ENCODE assay signal across 10 cellular contexts in the genomic region with DNA sequence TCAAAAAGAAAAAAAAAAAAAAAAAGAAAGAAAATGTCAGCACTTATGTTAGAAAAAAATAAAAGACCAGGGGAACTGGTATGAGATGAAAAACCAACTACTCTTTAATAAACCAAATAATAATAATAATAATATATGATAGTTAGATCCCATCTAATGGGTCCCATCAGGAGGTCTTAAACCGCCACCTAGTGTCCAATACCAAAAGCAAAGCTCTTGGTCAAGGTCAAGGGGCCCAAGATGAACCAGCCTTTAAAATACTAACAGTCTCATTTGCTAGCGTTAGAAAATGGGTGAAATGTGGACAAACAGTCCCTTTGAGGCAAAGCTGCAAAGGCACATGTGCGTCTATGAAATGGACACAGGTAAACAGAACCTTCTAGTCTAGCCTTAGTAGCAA. TPM values are rescaled to one million over a fixed set of nuclear protein-coding genes. Genes with fewer than 3 reads are reported as not detected.
DNase-seq lines count a peak whose midpoint lies in the region; ATAC-seq, FAIRE-seq and TF ChIP-seq lines count a peak whose summit lies in the region.
"Had no signal": no experiment of that assay in that cellular context is flagged by ENCODE, and none has a peak within 500 bp of the region (broad histone marks: within the 10 kb centered on the region; RNA-seq: fewer than 3 reads in every experiment).

No MANE protein-coding gene starts in this region.

- H3K4me1 ChIP-seq in BE2C, result no peaks in the 10 kb centered on the region
- H3K4me1 ChIP-seq in HCT116 (ENCODE audit: control insufficient read depth in 1 of 2, insufficient read depth in 2 of 2, low read length in 2 of 2), result no peaks in the 10 kb centered on the region
- H3K4me1 ChIP-seq in ascending aorta, result no peaks in the 10 kb centered on the region
- no peaks in the 10 kb centered on the region for H3K4me1 ChIP-seq in kidney (ENCODE audit: control insufficient read depth in 1 of 2, insufficient read depth in 1 of 2, low read depth in 1 of 2, low read length in 2 of 2)
- peaks cover 0 to 12% (median 5%) of the 10 kb centered on the region in 4 donors for H3K4me1 ChIP-seq in sigmoid colon

- TF ChIP-seq EP300 in sigmoid colon (IDR thresholded peaks at IDR 0.05), result no peak

- WGBS in sigmoid colon, 2 donors, result 91% methylated on average over 3 of the region's 3 CpGs

- CTCF ChIA-PET in HCT116 (lab: Charles Lee), result interaction anchor here (0.7 to 1.6 kb wide), 6 partner anchors 12 to 406 kb away, joined by 3 to 14 read pairs (median 4); no protein-coding TSS in a partner anchor

- H3K27me3 ChIP-seq in BE2C (no peaks in the 10 kb centered on the region), HCT116 (ENCODE audit: insufficient read depth, low read length) (no peaks in the 10 kb centered on the region), ascending aorta (no peaks in the 10 kb centered on the region), sigmoid colon (no peaks in the 10 kb centered on the region)

- POLR2A ChIA-PET in HCT116 (lab: Charles Lee), result interaction anchor here (1.0 kb wide), 1 partner anchor 277 kb away, joined by 3 read pairs; no protein-coding TSS in a partner anchor

- no peaks in the 10 kb centered on the region for H3K79me2 ChIP-seq in HCT116 (ENCODE audit: insufficient read depth, low read length)

- H3K4me2 ChIP-seq in HCT116 (ENCODE audit: low read length), result no peak overlapping the region

- intact Hi-C loops in HCT116 (cut with micrococcal nuclease), result loop anchor here (1.0 to 10.0 kb wide), 4 partner anchors 136 to 341 kb away; no protein-coding TSS in a partner anchor
- intact Hi-C loops in ascending aorta (cut with DNase I), result no loop called here
- intact Hi-C loops in kidney (cut with DNase I), result no loop called here
- intact Hi-C loops in sigmoid colon (cut with DNase I), result loop anchor here (10.0 kb wide), 1 partner anchor 269 kb away; a partner anchor contains a TSS

- no peaks in the 10 kb centered on the region for H3K9me3 ChIP-seq in BE2C
- H3K9me3 ChIP-seq in HCT116 (ENCODE audit: control insufficient read depth in 1 of 2, insufficient read depth in 1 of 2, low read depth in 1 of 2, low read length in 2 of 2), result no peaks in the 10 kb centered on the region
- H3K9me3 ChIP-seq in ascending aorta, result no peaks in the 10 kb centered on the region
- H3K9me3 ChIP-seq in kidney (ENCODE audit: control insufficient read depth in 1 of 2, low read length in 2 of 2), result no peaks in the 10 kb centered on the region
- H3K9me3 ChIP-seq in sigmoid colon, result no peaks in the 10 kb centered on the region

- H4K20me1 ChIP-seq in HCT116 (ENCODE audit: insufficient read depth), result no peaks in the 10 kb centered on the region

- no peaks in the 10 kb centered on the region for H3K9me2 ChIP-seq in HCT116 (ENCODE audit: insufficient read depth)

- no TSS peak for BruUV-seq in HCT116 (replicated peaks; lab: Mats Ljungman, UMichigan)

- H3K27ac ChIP-seq in HCT116 (ENCODE audit: low read depth, low read length) (no peak overlapping the region), ascending aorta (peak overlapping the region in 1 of 2 donors; percentile 28), kidney (ENCODE audit: low read depth in 2 of 2, low read length in 2 of 2) (no peak overlapping the region), sigmoid colon (peak overlapping the region in 2 of 4 donors; percentile 17 to 47)

- ATAC-seq in HCT116, result peak; percentile 67

- H3K36me3 ChIP-seq in BE2C, result peaks cover 45% of the 10 kb centered on the region
- peaks cover 22 to 25% of the 10 kb centered on the region in 2 experiments for H3K36me3 ChIP-seq in HCT116 (ENCODE audit: control insufficient read depth in 1 of 2, insufficient read depth in 2 of 2, low read length in 2 of 2)
- H3K36me3 ChIP-seq in ascending aorta, result peaks cover 67 to 80% of the 10 kb centered on the region in 2 donors
- peaks cover 20 to 35% of the 10 kb centered on the region in 2 donors for H3K36me3 ChIP-seq in kidney (ENCODE audit: control insufficient read depth in 1 of 2, insufficient read depth in 2 of 2, low read length in 2 of 2)
- H3K36me3 ChIP-seq in sigmoid colon, result peaks cover 21 to 89% (median 51%) of the 10 kb centered on the region in 4 donors

- no peak overlapping the region for H2AFZ ChIP-seq in HCT116 (ENCODE audit: low read depth, low read length, poor library complexity, severe bottlenecking)

- peak; percentile 72 for TF ChIP-seq CTCF in BE2C (IDR thresholded peaks at IDR 0.05; ENCODE audit: low read depth, low read length)
- TF ChIP-seq CTCF in HCT116 (IDR thresholded peaks at IDR 0.05 in 2 of 3, conservative IDR thresholded peaks at IDR 0.05 in 1 of 3; ENCODE audit: borderline replicate concordance in 1 of 3, insufficient read depth in 1 of 3, low read depth in 2 of 3, low read length in 2 of 3), result peak; percentile 53 to 66 (median 56); a peak in 5 of 6 replicates
- peak in 2 of 3 experiments; percentile 25 to 38 for TF ChIP-seq CTCF in ascending aorta (IDR thresholded peaks at IDR 0.05)
- peak; percentile 31 for TF ChIP-seq CTCF in kidney (IDR thresholded peaks at IDR 0.05; ENCODE audit: borderline replicate concordance, extremely low read depth, insufficient read depth)
- peak in 2 of 4 experiments; percentile 12 to 21 for TF ChIP-seq CTCF in sigmoid colon (IDR thresholded peaks at IDR 0.05)

- no peak for FAIRE-seq in kidney (lab: Jason Lieb, UNC)

- peak; percentile 37 for DNase-seq in BE2C
- peak; percentile 33 for DNase-seq in HCT116 (ENCODE audit: low read depth, low spot score)
- no peak for DNase-seq in ascending aorta (ENCODE audit: low spot score in 2 of 2)
- DNase-seq in kidney, result no peak
- DNase-seq in LoVo (ENCODE audit: low spot score), result no peak
- no peak for DNase-seq in sigmoid colon
- DNase-seq in CD1c-positive myeloid dendritic cell (ENCODE audit: extremely low spot score), result no peak
- no peak for DNase-seq in activated CD4-positive, alpha-beta T cell treated with anti-CD3 and anti-CD28 coated beads for 1 hour
- DNase-seq: SIG-M5 had no signal

- H3K9ac ChIP-seq in HCT116 (ENCODE audit: low read length) (no peak overlapping the region), kidney (ENCODE audit: low read length in 2 of 2) (no peak overlapping the region)

- RAD21 ChIA-PET in HCT116 (lab: Charles Lee; ENCODE audit: low non-redundant PET in 1 of 2, low total read pairs in 2 of 2, uncharacterized antibody in 2 of 2, unreplicated experiment in 2 of 2), result interaction anchor here in 1 of 2 experiments (0.6 to 0.7 kb wide), 4 partner anchors 151 to 343 kb away, joined by 3 to 4 read pairs (median 4); no protein-coding TSS in a partner anchor

- H3K4me3 ChIP-seq in BE2C (ENCODE audit: low read depth, low read length), result no peak overlapping the region
- no peak overlapping the region for H3K4me3 ChIP-seq in HCT116 (replicated peaks in 1 of 2; ENCODE audit: low read depth in 1 of 2, low read length in 2 of 2)
- H3K4me3 ChIP-seq in ascending aorta, result no peak overlapping the region
- no peak overlapping the region for H3K4me3 ChIP-seq in kidney (ENCODE audit: low read length in 2 of 2)
- no peak overlapping the region for H3K4me3 ChIP-seq in sigmoid colon
- H3K4me3 ChIP-seq: lung had no signal

- peak; percentile 76 for TF ChIP-seq RAD21 in HCT116 (IDR thresholded peaks at IDR 0.05; ENCODE audit: low read depth)

- TF ChIP-seq POLR2A in HCT116 (IDR thresholded peaks at IDR 0.05; ENCODE audit: borderline replicate concordance, extremely low read depth, insufficient read depth, insufficient read length) (no peak), sigmoid colon (IDR thresholded peaks at IDR 0.05) (no peak)

TF ChIP-seq in HCT116, 20 proteins besides CTCF, POLR2A, EP300 and RAD21 (continues in another document):
- TF ChIP-seq CBX3 (IDR thresholded peaks at IDR 0.05; ENCODE audit: low read depth) (no peak), JUND (IDR thresholded peaks at IDR 0.05) (no peak), ZNF274 (IDR thresholded peaks at IDR 0.05; ENCODE audit: low read depth, low read length) (no peak), ELF1 (IDR thresholded peaks at IDR 0.05; ENCODE audit: borderline replicate concordance, low read depth) (no peak), SRF (IDR thresholded peaks at IDR 0.05; ENCODE audit: low read depth) (no peak), POLR2AphosphoS5 (IDR thresholded peaks at IDR 0.05; ENCODE audit: low read depth, low read length) (no peak)
- TF ChIP-seq, protein P1, sequence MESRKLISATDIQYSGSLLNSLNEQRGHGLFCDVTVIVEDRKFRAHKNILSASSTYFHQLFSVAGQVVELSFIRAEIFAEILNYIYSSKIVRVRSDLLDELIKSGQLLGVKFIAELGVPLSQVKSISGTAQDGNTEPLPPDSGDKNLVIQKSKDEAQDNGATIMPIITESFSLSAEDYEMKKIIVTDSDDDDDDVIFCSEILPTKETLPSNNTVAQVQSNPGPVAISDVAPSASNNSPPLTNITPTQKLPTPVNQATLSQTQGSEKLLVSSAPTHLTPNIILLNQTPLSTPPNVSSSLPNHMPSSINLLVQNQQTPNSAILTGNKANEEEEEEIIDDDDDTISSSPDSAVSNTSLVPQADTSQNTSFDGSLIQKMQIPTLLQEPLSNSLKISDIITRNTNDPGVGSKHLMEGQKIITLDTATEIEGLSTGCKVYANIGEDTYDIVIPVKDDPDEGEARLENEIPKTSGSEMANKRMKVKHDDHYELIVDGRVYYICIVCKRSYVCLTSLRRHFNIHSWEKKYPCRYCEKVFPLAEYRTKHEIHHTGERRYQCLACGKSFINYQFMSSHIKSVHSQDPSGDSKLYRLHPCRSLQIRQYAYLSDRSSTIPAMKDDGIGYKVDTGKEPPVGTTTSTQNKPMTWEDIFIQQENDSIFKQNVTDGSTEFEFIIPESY (IDR thresholded peaks at IDR 0.05; ENCODE audit: extremely low read depth, insufficient replicate concordance, low read length), result no peak
- TF ChIP-seq, protein P2, sequence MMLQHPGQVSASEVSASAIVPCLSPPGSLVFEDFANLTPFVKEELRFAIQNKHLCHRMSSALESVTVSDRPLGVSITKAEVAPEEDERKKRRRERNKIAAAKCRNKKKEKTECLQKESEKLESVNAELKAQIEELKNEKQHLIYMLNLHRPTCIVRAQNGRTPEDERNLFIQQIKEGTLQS (IDR thresholded peaks at IDR 0.05), result no peak

RNA-seq across cellular contexts. Expression of a gene that starts 12.3 kb away (rescaled TPM):
- polyA plus RNA-seq in BE2C (2012; ENCODE audit: insufficient read depth, insufficient read length, low read depth), result 15.5 TPM
- total RNA-seq in HCT116 (2021; ENCODE audit: unreplicated experiment) (16.7 TPM), ascending aorta (6.2 TPM), kidney (17.2 TPM), sigmoid colon (10 to 100 TPM; 19.5 to 29.5 (median 20.7) TPM)
- 13.8 and 15.7 TPM in 2 replicates for polyA plus RNA-seq in HCT116 (2012)
- polyA plus RNA-seq in kidney (ENCODE audit: insufficient read depth, low read depth, low replicate concordance) (9.6 TPM), sigmoid colon (1 to 10 TPM; 8.4 to 9.9 (median 9.0) TPM)

RNA-seq across cellular contexts. Expression of a gene that starts 12.3 kb away (rescaled TPM):
- polyA plus RNA-seq in BE2C (2012; ENCODE audit: insufficient read depth, insufficient read length, low read depth), result 24.9 TPM
- 25.3 TPM for total RNA-seq in HCT116 (2021; ENCODE audit: unreplicated experiment)
- polyA plus RNA-seq in HCT116 (2012), result 16.3 and 16.7 TPM in 2 replicates
- 32.0 TPM for total RNA-seq in ascending aorta
- total RNA-seq in kidney, result 33.7 TPM
- polyA plus RNA-seq in kidney (ENCODE audit: insufficient read depth, low read depth, low replicate concordance), result 47.0 TPM
- 10 to 100 TPM in 3 of 4 donors, 1 to 10 TPM in 1; 9.4 to 31.0 (median 18.2) TPM for total RNA-seq in sigmoid colon
- 10 to 100 TPM in 1 of 3 donors, 1 to 10 TPM in 2; 5.8 to 22.3 (median 6.0) TPM for polyA plus RNA-seq in sigmoid colon

Comparison
In these comparisons a context has a peak if more than half of its experiments do, and no peak if none do; other contexts are left out.
1. DNase-seq: peak in BE2C (single experiment) and HCT116 (single experiment); none in ascending aorta (0 of 2), kidney (single experiment), LoVo (single experiment), sigmoid colon (single experiment), CD1c-positive myeloid dendritic cell (single experiment) and activated CD4-positive, alpha-beta T cell treated with anti-CD3 and anti-CD28 coated beads for 1 hour (single experiment).
2. intact Hi-C loops: an anchor here in HCT116 (1.0 to 10.0 kb wide) and sigmoid colon (10.0 kb wide); none called in ascending aorta and kidney.